Comparison of ENCODE assay signal across 21 cellular contexts in the genomic region with DNA sequence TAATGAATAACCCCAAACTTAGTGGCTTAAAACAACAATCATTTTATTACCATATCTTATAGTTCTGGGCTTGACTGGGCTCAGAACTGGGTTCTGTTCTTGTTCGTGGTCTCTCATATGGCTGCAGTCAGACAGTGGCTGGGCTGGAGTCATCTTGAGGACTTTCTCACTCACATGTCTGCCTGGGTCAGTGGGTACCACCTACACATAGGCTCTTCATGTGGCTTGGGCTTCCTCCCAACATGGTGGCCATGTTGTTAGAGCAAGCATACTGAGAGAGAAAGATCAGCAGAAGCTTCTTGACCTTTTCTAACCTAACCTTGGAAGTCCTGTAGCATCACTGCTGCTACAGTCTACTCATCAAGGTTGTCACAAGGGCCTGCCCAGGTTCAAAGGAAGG.
A peak's percentile ranks its signal among the peaks of the same experiment; 100 is the strongest.
DNase-seq lines count a peak whose midpoint lies in the region; ATAC-seq and TF ChIP-seq lines count a peak whose summit lies in the region.
"Had no signal": no experiment of that assay in that cellular context is flagged by ENCODE, and none has a peak within 500 bp of the region (broad histone marks: within the 10 kb centered on the region; RNA-seq: fewer than 3 reads in every experiment).

No MANE protein-coding gene starts in this region.

- H3K27me3 ChIP-seq in mammary epithelial cell (ENCODE audit: insufficient read depth, low read length) = no peaks in the 10 kb centered on the region
- H3K27me3 ChIP-seq: BE2C had no signal

- no peak for ATAC-seq in HG03139 (IDR thresholded peaks at IDR 0.05; ENCODE audit: unreplicated experiment)

- no peak overlapping the region for H3K4me2 ChIP-seq in mammary epithelial cell (ENCODE audit: insufficient read depth, low read depth, low read length)

- intact Hi-C loops in MCF 10A (cut with micrococcal nuclease) (no loop called here), mammary epithelial cell (cut with micrococcal nuclease) (no loop called here)
- intact Hi-C loops in activated T-helper 1 cell treated with anti-CD3 and anti-CD28 coated beads, Interleukin-12 subunit alpha, Interleukin-12 subunit beta, Interleukin-2, Interleukin-4 antibody, amounts not matched to agents 30 ng/mL and 10 ng/mL and 1 ng/mL, durations not matched to agents 14 hours and 24 hours and 36 hours (cut with micrococcal nuclease) = no loop called here

- no peak overlapping the region for H3K9ac ChIP-seq in mammary epithelial cell (ENCODE audit: insufficient read depth, low read length)

- DNase-seq in DMS53 (lab: John Stamatoyannopoulos, UW) = peak; percentile 32
- DNase-seq in DMS53 treated with DMSO at 0.1 percent for 48 hours (lab: John Stamatoyannopoulos, UW; ENCODE audit: unreplicated experiment) = no peak
- no peak for DNase-seq in MCF 10A (ENCODE audit: unreplicated experiment)
- DNase-seq in mammary epithelial cell = no peak
- DNase-seq in COLO668 (lab: John Stamatoyannopoulos, UW; ENCODE audit: unreplicated experiment) = peak; percentile 18
- no peak for DNase-seq in neural crest cell (ENCODE audit: low read depth, low spot score)
- no peak for DNase-seq in activated T-helper 1 cell treated with anti-CD3 and anti-CD28 coated beads, Interleukin-12 subunit alpha, Interleukin-12 subunit beta, Interleukin-2, Interleukin-4 antibody, amounts not matched to agents 30 ng/mL and 10 ng/mL and 1 ng/mL, durations not matched to agents 14 hours and 24 hours and 36 hours (ENCODE audit: low spot score)
- DNase-seq: ACHN; AML-193; BE2C; C1 segment of cervical spinal cord; Caco-2; CD4-positive, alpha-beta memory T cell; DMS153; DMS79 treated with DMSO at 0.1 percent for 48 hours; GF-D8; GOT3; HFFc6 had no signal

- no peaks in the 10 kb centered on the region for H4K20me1 ChIP-seq in mammary epithelial cell (ENCODE audit: insufficient read depth, low read length)

- no peaks in the 10 kb centered on the region for H3K79me2 ChIP-seq in mammary epithelial cell (ENCODE audit: insufficient read depth, low read length)

- peaks cover 13% of the 10 kb centered on the region for H3K9me3 Mint-ChIP-seq in MCF 10A (ENCODE audit: unreplicated experiment)
- H3K9me3 Mint-ChIP-seq in neural crest cell = peaks cover 10% of the 10 kb centered on the region
- peaks cover 9% of the 10 kb centered on the region for H3K9me3 Mint-ChIP-seq in activated T-helper 1 cell treated with anti-CD3 and anti-CD28 coated beads, Interleukin-12 subunit alpha, Interleukin-12 subunit beta, Interleukin-2, Interleukin-4 antibody, amounts not matched to agents 30 ng/mL and 10 ng/mL and 1 ng/mL, durations not matched to agents 14 hours and 24 hours and 36 hours

- 71% methylated on average over 1 of the region's 1 CpG for WGBS in mammary epithelial cell (ENCODE audit: low coverage, missing lambda C conversion rate)

- H3K36me3 Mint-ChIP-seq in MCF 10A (ENCODE audit: insufficient read depth, unreplicated experiment) (no peaks in the 10 kb centered on the region), neural crest cell (ENCODE audit: low read depth) (peaks cover 4% of the 10 kb centered on the region)
- no peaks in the 10 kb centered on the region for H3K36me3 Mint-ChIP-seq in activated T-helper 1 cell treated with anti-CD3 and anti-CD28 coated beads, Interleukin-12 subunit alpha, Interleukin-12 subunit beta, Interleukin-2, Interleukin-4 antibody, amounts not matched to agents 30 ng/mL and 10 ng/mL and 1 ng/mL, durations not matched to agents 14 hours and 24 hours and 36 hours (ENCODE audit: low read depth)

- no peak for TF ChIP-seq CTCF in MCF 10A (IDR thresholded peaks at IDR 0.05; ENCODE audit: unreplicated experiment)
- TF ChIP-seq CTCF in mammary epithelial cell (conservative IDR thresholded peaks at IDR 0.05 in 1 of 2, IDR thresholded peaks at IDR 0.05 in 1 of 2; ENCODE audit: extremely low read depth in 1 of 2, insufficient read depth in 1 of 2, low read depth in 1 of 2, low read length in 2 of 2) = no peak
- no peak for TF ChIP-seq CTCF in neural crest cell (conservative IDR thresholded peaks at IDR 0.05)

- H3K27ac Mint-ChIP-seq in MCF 10A (ENCODE audit: low read depth, unreplicated experiment) = peak overlapping the region; percentile 92
- H3K27ac Mint-ChIP-seq in neural crest cell (ENCODE audit: unreplicated experiment) = peak overlapping the region; percentile 13
- H3K27ac Mint-ChIP-seq in activated T-helper 1 cell treated with anti-CD3 and anti-CD28 coated beads, Interleukin-12 subunit alpha, Interleukin-12 subunit beta, Interleukin-2, Interleukin-4 antibody, amounts not matched to agents 30 ng/mL and 10 ng/mL and 1 ng/mL, durations not matched to agents 14 hours and 24 hours and 36 hours = no peak overlapping the region
- H3K27ac Mint-ChIP-seq: CD4-positive, alpha-beta memory T cell; HFFc6 had no signal

- H3K4me1 ChIP-seq in mammary epithelial cell (ENCODE audit: insufficient read depth, low read length) = peaks cover 23% of the 10 kb centered on the region
- H3K4me1 ChIP-seq: BE2C, HAP-1 had no signal

- peaks cover 38% of the 10 kb centered on the region for H3K4me1 Mint-ChIP-seq in MCF 10A (ENCODE audit: insufficient read depth, unreplicated experiment)
- peaks cover 5% of the 10 kb centered on the region for H3K4me1 Mint-ChIP-seq in neural crest cell
- no peaks in the 10 kb centered on the region for H3K4me1 Mint-ChIP-seq in activated T-helper 1 cell treated with anti-CD3 and anti-CD28 coated beads, Interleukin-12 subunit alpha, Interleukin-12 subunit beta, Interleukin-2, Interleukin-4 antibody, amounts not matched to agents 30 ng/mL and 10 ng/mL and 1 ng/mL, durations not matched to agents 14 hours and 24 hours and 36 hours (ENCODE audit: low read depth)

- no peak overlapping the region for H3K4me3 ChIP-seq in mammary epithelial cell (replicated peaks in 1 of 3; ENCODE audit: insufficient read depth in 1 of 3, low read depth in 2 of 3, low read length in 3 of 3)
- H3K4me3 ChIP-seq: HAP-1 had no signal

- in situ Hi-C loops in mammary epithelial cell (cut with MboI; ENCODE audit: low sequenced_read_pairs in 2 of 2) = no loop called here

- H3K4me3 Mint-ChIP-seq in MCF 10A (ENCODE audit: unreplicated experiment) (no peak overlapping the region), neural crest cell (no peak overlapping the region)
- H3K4me3 Mint-ChIP-seq in activated T-helper 1 cell treated with anti-CD3 and anti-CD28 coated beads, Interleukin-12 subunit alpha, Interleukin-12 subunit beta, Interleukin-2, Interleukin-4 antibody, amounts not matched to agents 30 ng/mL and 10 ng/mL and 1 ng/mL, durations not matched to agents 14 hours and 24 hours and 36 hours = no peak overlapping the region
- H3K4me3 Mint-ChIP-seq: HFFc6 had no signal

- no peak overlapping the region for H2AFZ ChIP-seq in mammary epithelial cell (ENCODE audit: low read depth, low read length)

- H3K9me3 ChIP-seq in mammary epithelial cell (replicated peaks; ENCODE audit: insufficient read depth, low read length) = no peaks in the 10 kb centered on the region
- H3K9me3 ChIP-seq: BE2C, Caco-2, HAP-1 had no signal

- CTCF ChIA-PET in MCF 10A (lab: Yijun Ruan, JAX) = interaction anchor here (0.7 kb wide), 1 partner anchor 93 kb away, joined by 3 read pairs; no protein-coding TSS in a partner anchor
- CTCF ChIA-PET in mammary epithelial cell (lab: Charles Lee; ENCODE audit: low non-redundant PET) = no interaction called here

- H3K27me3 Mint-ChIP-seq in MCF 10A (ENCODE audit: insufficient read depth, unreplicated experiment) (peaks cover 12% of the 10 kb centered on the region), neural crest cell (ENCODE audit: low read depth) (peaks cover 18% of the 10 kb centered on the region)
- peaks cover 10% of the 10 kb centered on the region for H3K27me3 Mint-ChIP-seq in activated T-helper 1 cell treated with anti-CD3 and anti-CD28 coated beads, Interleukin-12 subunit alpha, Interleukin-12 subunit beta, Interleukin-2, Interleukin-4 antibody, amounts not matched to agents 30 ng/mL and 10 ng/mL and 1 ng/mL, durations not matched to agents 14 hours and 24 hours and 36 hours (ENCODE audit: insufficient read depth)

- dilution Hi-C loops in mammary epithelial cell (cut with HindIII; ENCODE audit: low sequenced_read_pairs) = no loop called here

- POLR2A ChIA-PET in MCF 10A (lab: Yijun Ruan, JAX) = no interaction called here

- H3K27ac ChIP-seq in mammary epithelial cell (ENCODE audit: insufficient read depth, low read depth, low read length) = no peak overlapping the region
- H3K27ac ChIP-seq: 22Rv1 had no signal

- H3K36me3 ChIP-seq in mammary epithelial cell (ENCODE audit: insufficient read depth, low read length) = no peaks in the 10 kb centered on the region
- H3K36me3 ChIP-seq: BE2C, HAP-1 had no signal

- BruUV-seq in MCF 10A (replicated peaks; lab: Mats Ljungman, UMichigan) (no TSS peak), mammary epithelial cell (replicated peaks; lab: Mats Ljungman, UMichigan) (no TSS peak)

Comparison
In these comparisons a context has a peak if more than half of its experiments do, and no peak if none do; other contexts are left out.
1. DNase-seq: peak in DMS53 (single experiment) and COLO668 (single experiment); none in DMS53 treated with DMSO at 0.1 percent for 48 hours (single experiment), MCF 10A (single experiment), mammary epithelial cell (single experiment), neural crest cell (single experiment) and activated T-helper 1 cell treated with anti-CD3 and anti-CD28 coated beads, Interleukin-12 subunit alpha, Interleukin-12 subunit beta, Interleukin-2, Interleukin-4 antibody, amounts not matched to agents 30 ng/mL and 10 ng/mL and 1 ng/mL, durations not matched to agents 14 hours and 24 hours and 36 hours (single experiment).